Comparison of ENCODE assay signal across 1 cellular context in genomic region chr5:56845904-56846479, GRCh38.
A peak's percentile ranks its signal among the peaks of the same experiment; 100 is the strongest.
TF ChIP-seq lines count a peak whose summit lies in the region.

No MANE protein-coding gene starts in this region.

TF ChIP-seq in IMR-90, 13 proteins besides CTCF, POLR2A, EP300 and RAD21:
- TF ChIP-seq BHLHE40 (IDR thresholded peaks at IDR 0.05; ENCODE audit: low read depth, low read length) (no peak), RCOR1 (IDR thresholded peaks at IDR 0.05; ENCODE audit: insufficient replicate concordance, low read length) (no peak), FOS (IDR thresholded peaks at IDR 0.05; ENCODE audit: low read depth, low read length) (no peak), CHD1 (IDR thresholded peaks at IDR 0.05; ENCODE audit: low read depth, low read length) (no peak), MAFK (IDR thresholded peaks at IDR 0.05; ENCODE audit: low read depth, low read length) (peak; percentile 93)
- TF ChIP-seq, protein P1, sequence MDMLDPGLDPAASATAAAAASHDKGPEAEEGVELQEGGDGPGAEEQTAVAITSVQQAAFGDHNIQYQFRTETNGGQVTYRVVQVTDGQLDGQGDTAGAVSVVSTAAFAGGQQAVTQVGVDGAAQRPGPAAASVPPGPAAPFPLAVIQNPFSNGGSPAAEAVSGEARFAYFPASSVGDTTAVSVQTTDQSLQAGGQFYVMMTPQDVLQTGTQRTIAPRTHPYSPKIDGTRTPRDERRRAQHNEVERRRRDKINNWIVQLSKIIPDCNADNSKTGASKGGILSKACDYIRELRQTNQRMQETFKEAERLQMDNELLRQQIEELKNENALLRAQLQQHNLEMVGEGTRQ (IDR thresholded peaks at IDR 0.05; ENCODE audit: low read depth, low read length), result no peak
- TF ChIP-seq, protein P2, sequence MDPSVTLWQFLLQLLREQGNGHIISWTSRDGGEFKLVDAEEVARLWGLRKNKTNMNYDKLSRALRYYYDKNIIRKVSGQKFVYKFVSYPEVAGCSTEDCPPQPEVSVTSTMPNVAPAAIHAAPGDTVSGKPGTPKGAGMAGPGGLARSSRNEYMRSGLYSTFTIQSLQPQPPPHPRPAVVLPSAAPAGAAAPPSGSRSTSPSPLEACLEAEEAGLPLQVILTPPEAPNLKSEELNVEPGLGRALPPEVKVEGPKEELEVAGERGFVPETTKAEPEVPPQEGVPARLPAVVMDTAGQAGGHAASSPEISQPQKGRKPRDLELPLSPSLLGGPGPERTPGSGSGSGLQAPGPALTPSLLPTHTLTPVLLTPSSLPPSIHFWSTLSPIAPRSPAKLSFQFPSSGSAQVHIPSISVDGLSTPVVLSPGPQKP (IDR thresholded peaks at IDR 0.05; ENCODE audit: borderline replicate concordance, low read depth, low read length), result no peak
